Comparison of ENCODE assay signal across 1 cellular context in the genomic region with DNA sequence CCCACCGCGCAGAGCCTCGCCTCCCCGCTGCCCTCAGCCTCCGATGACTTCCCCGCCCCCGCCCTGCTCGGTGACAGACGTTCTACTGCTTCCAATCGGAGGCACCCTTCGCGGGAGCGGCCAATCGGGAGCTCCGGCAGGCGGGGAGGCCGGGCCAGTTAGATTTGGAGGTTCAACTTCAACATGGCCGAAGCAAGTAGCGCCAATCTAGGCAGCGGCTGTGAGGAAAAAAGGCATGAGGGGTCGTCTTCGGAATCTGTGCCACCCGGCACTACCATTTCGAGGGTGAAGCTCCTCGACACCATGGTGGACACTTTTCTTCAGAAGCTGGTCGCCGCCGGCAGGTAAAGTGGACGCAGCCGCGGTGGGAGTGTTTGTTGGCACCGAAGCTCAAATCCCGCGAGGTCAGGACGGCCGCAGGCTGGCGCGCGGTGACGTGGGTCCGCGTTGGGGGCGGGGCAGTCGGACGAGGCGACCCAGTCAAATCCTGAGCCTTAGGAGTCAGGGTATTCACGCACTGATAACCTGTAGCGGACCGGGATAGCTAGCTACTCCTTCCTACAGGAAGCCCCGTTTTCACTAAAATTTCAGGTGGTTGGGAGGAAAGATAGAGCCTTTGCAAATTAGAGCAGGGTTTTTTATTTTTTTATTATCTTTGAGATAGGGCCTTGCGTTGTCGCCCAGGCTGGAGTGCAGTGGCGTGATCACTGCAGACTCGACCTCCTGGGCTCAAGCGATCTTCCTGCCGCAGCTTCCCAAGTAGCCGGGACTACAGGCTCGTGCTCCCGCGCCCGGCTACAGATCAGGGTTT.
TF ChIP-seq lines count a peak whose summit lies in the region.

A gene with protein sequence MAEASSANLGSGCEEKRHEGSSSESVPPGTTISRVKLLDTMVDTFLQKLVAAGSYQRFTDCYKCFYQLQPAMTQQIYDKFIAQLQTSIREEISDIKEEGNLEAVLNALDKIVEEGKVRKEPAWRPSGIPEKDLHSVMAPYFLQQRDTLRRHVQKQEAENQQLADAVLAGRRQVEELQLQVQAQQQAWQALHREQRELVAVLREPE (plus strand): TSS at position 175 of the 811 bp plus-strand sequence. CDS start 9 bp downstream, at position 184.

TF ChIP-seq in HCT116, 20 proteins besides CTCF, POLR2A, EP300 and RAD21 (continued from another document):
- TF ChIP-seq YY1 (IDR thresholded peaks at IDR 0.05; ENCODE audit: extremely low read depth, insufficient replicate concordance, low read depth, low read length), result peak; percentile 90
- TF ChIP-seq, protein P1, sequence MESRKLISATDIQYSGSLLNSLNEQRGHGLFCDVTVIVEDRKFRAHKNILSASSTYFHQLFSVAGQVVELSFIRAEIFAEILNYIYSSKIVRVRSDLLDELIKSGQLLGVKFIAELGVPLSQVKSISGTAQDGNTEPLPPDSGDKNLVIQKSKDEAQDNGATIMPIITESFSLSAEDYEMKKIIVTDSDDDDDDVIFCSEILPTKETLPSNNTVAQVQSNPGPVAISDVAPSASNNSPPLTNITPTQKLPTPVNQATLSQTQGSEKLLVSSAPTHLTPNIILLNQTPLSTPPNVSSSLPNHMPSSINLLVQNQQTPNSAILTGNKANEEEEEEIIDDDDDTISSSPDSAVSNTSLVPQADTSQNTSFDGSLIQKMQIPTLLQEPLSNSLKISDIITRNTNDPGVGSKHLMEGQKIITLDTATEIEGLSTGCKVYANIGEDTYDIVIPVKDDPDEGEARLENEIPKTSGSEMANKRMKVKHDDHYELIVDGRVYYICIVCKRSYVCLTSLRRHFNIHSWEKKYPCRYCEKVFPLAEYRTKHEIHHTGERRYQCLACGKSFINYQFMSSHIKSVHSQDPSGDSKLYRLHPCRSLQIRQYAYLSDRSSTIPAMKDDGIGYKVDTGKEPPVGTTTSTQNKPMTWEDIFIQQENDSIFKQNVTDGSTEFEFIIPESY (IDR thresholded peaks at IDR 0.05; ENCODE audit: extremely low read depth, insufficient replicate concordance, low read length), result peak; percentile 94
- TF ChIP-seq, protein P2, sequence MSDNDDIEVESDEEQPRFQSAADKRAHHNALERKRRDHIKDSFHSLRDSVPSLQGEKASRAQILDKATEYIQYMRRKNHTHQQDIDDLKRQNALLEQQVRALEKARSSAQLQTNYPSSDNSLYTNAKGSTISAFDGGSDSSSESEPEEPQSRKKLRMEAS (IDR thresholded peaks at IDR 0.05), result peak; percentile 74
- peak; percentile 87 for TF ChIP-seq POLR2AphosphoS5 (IDR thresholded peaks at IDR 0.05; ENCODE audit: low read depth, low read length)
- TF ChIP-seq TCF7L2 (IDR thresholded peaks at IDR 0.05; ENCODE audit: borderline replicate concordance, extremely low read depth, insufficient read depth, insufficient read length), result no peak
- TF ChIP-seq SIN3A (IDR thresholded peaks at IDR 0.05; ENCODE audit: low read depth), result peak; percentile 75
- TF ChIP-seq, protein P3, sequence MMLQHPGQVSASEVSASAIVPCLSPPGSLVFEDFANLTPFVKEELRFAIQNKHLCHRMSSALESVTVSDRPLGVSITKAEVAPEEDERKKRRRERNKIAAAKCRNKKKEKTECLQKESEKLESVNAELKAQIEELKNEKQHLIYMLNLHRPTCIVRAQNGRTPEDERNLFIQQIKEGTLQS (IDR thresholded peaks at IDR 0.05), result no peak
- TF ChIP-seq SRF (IDR thresholded peaks at IDR 0.05; ENCODE audit: low read depth), result no peak
